ENCODE assay signal across 11 cellular contexts in genomic region chr3:11662392-11662990, GRCh38. TPM values are rescaled to one million over a fixed set of nuclear protein-coding genes. Genes with fewer than 3 reads are reported as not detected.
A peak's percentile ranks its signal among the peaks of the same experiment; 100 is the strongest.
DNase-seq lines count a peak whose midpoint lies in the region; ATAC-seq, FAIRE-seq and TF ChIP-seq lines count a peak whose summit lies in the region.
"Had no signal": no experiment of that assay in that cellular context is flagged by ENCODE, and none has a peak within 500 bp of the region (broad histone marks: within the 10 kb centered on the region; RNA-seq: fewer than 3 reads in every experiment).

No MANE protein-coding gene starts in this region.

- no peaks in the 10 kb centered on the region for H3K79me1 ChIP-seq in neuronal stem cell (ENCODE audit: low read depth, low read length)

- BruUV-seq in A673 (replicated peaks; lab: Mats Ljungman, UMichigan): no TSS peak

- H3K4me1 Mint-ChIP-seq in WTC11: peaks cover 3% of the 10 kb centered on the region

- H3K4me1 ChIP-seq in A673 (ENCODE audit: insufficient read depth, low read length, poor library complexity, severe bottlenecking) (no peaks in the 10 kb centered on the region), keratinocyte (ENCODE audit: control insufficient read depth, extremely low read depth, insufficient read depth, low read length) (peaks cover 13% of the 10 kb centered on the region), neuronal stem cell (ENCODE audit: control insufficient read depth in 2 of 2, insufficient read depth in 1 of 2, low read depth in 1 of 2, low read length in 2 of 2) (peaks cover 0 to 2% of the 10 kb centered on the region in 2 donors)

- intact Hi-C loops in A673 (cut with micrococcal nuclease; ENCODE audit: unreplicated experiment): no loop called here

- no peak overlapping the region for H2BK5ac ChIP-seq in neuronal stem cell (ENCODE audit: low read length)

- no peak overlapping the region for H3K4me2 ChIP-seq in keratinocyte (ENCODE audit: control insufficient read depth, extremely low read depth, insufficient read depth, low read depth, low read length)
- H3K4me2 ChIP-seq in neuronal stem cell (ENCODE audit: insufficient read depth, low read length, poor library complexity, severe bottlenecking): no peak overlapping the region

- no CpG with 5 or more reads among the region's 2 CpGs for WGBS in neuronal stem cell (ENCODE audit: extremely low coverage in 2 of 2, insufficient read length in 2 of 2, insufficient replicate concordance in 1 of 2), 2 donors

- no peak overlapping the region for H2BK120ac ChIP-seq in neuronal stem cell (ENCODE audit: low read depth, low read length)

- dilution Hi-C loops in keratinocyte (cut with MboI; ENCODE audit: extremely low pct_ligation_motif_present, low sequenced_read_pairs): no loop called here

- H3K4me3 ChIP-seq in A673 (ENCODE audit: low read depth, low read length, poor library complexity, severe bottlenecking) (no peak overlapping the region), keratinocyte (ENCODE audit: control insufficient read depth in 2 of 3, extremely low read depth in 1 of 3, insufficient read depth in 2 of 3, low read depth in 1 of 3, low read length in 3 of 3) (no peak overlapping the region), neuronal stem cell (ENCODE audit: low read length in 2 of 2) (no peak overlapping the region)

- CTCF ChIA-PET in A673 (lab: Charles Lee): interaction anchor here (0.6 kb wide), 3 partner anchors 84 to 288 kb away, joined by 3 to 9 read pairs (median 3); no protein-coding TSS in a partner anchor
- CTCF ChIA-PET in WTC11 (lab: Charles Lee): interaction anchor here (0.6 to 3.5 kb wide), 6 partner anchors 10 to 633 kb away, joined by 3 to 11 read pairs (median 4); no protein-coding TSS in a partner anchor

- peaks cover 6% of the 10 kb centered on the region for H4K20me1 ChIP-seq in keratinocyte (ENCODE audit: control insufficient read depth, extremely low read depth, insufficient read depth, low read length)

- DNase-seq in A673 (ENCODE audit: low spot score) (peak; percentile 42), HCEC 1CT (peak; percentile 41), WTC11 (ENCODE audit: low spot score) (no peak), keratinocyte (ENCODE audit: low read depth, low spot score) (no peak), neuronal stem cell (ENCODE audit: low spot score) (no peak), retina (no peak)
- DNase-seq in stimulated activated CD8-positive, alpha-beta memory T cell treated with anti-CD3 and anti-CD28 coated beads, Interleukin-4, amount 100 ng/mL, for 48 hours: no peak
- DNase-seq in stimulated activated CD4-positive, alpha-beta T cell treated with anti-CD3 and anti-CD28 coated beads, Interleukin-4, amount 100 ng/mL, for 4 hours: no peak
- DNase-seq: CD4-positive, alpha-beta T cell; NCI-H2081 treated with DMSO at 0.1 percent for 48 hours had no signal

- H2BK12ac ChIP-seq in neuronal stem cell (ENCODE audit: low read length): no peak overlapping the region

- H3K9me3 ChIP-seq in A673 (ENCODE audit: low read depth, low read length, poor library complexity, severe bottlenecking): no peaks in the 10 kb centered on the region
- H3K9me3 ChIP-seq in keratinocyte (ENCODE audit: control insufficient read depth, low read depth, low read length): no peaks in the 10 kb centered on the region
- H3K9me3 ChIP-seq in neuronal stem cell (replicated peaks in 1 of 2; ENCODE audit: control insufficient read depth in 2 of 2, insufficient read depth in 1 of 2, low read depth in 1 of 2, low read length in 2 of 2): peaks cover 0 to 2% of the 10 kb centered on the region in 2 donors

- no peak overlapping the region for H3K4ac ChIP-seq in neuronal stem cell (ENCODE audit: low read length)

- H3K27ac Mint-ChIP-seq in WTC11: no peak overlapping the region
- H3K27ac Mint-ChIP-seq: CD4-positive, alpha-beta T cell had no signal

- H2BK15ac ChIP-seq in neuronal stem cell (ENCODE audit: low read length): no peak overlapping the region

- H3K18ac ChIP-seq in neuronal stem cell (ENCODE audit: low read length): no peak overlapping the region

- no peak overlapping the region for H3K9ac ChIP-seq in keratinocyte (ENCODE audit: control insufficient read depth, extremely low read depth, insufficient read depth, low read length)
- no peak overlapping the region for H3K9ac ChIP-seq in neuronal stem cell (ENCODE audit: low read depth, low read length, poor library complexity)

- H2AFZ ChIP-seq in keratinocyte (ENCODE audit: control insufficient read depth, low read length): no peak overlapping the region
- no peak overlapping the region for H2AFZ ChIP-seq in neuronal stem cell (ENCODE audit: low read length)

- H4K8ac ChIP-seq in neuronal stem cell (ENCODE audit: low read depth, low read length): no peak overlapping the region

- H3K79me2 ChIP-seq in keratinocyte (ENCODE audit: control insufficient read depth, insufficient read depth, low read length): peaks cover 67% of the 10 kb centered on the region

- POLR2A ChIA-PET in A673 (lab: Charles Lee; ENCODE audit: low non-redundant PET) (no interaction called here), WTC11 (lab: Charles Lee) (no interaction called here)

- H3K9me3 Mint-ChIP-seq in WTC11: peaks cover 8% of the 10 kb centered on the region
- H3K9me3 Mint-ChIP-seq: CD4-positive, alpha-beta T cell had no signal

- no peak overlapping the region for H3K14ac ChIP-seq in neuronal stem cell (ENCODE audit: low read length)

- H3K4me3 Mint-ChIP-seq in WTC11: no peak overlapping the region
- H3K4me3 Mint-ChIP-seq: CD4-positive, alpha-beta T cell had no signal

- no peak overlapping the region for H3K27ac ChIP-seq in A673 (ENCODE audit: low read depth, low read length, poor library complexity, severe bottlenecking)
- no peak overlapping the region for H3K27ac ChIP-seq in keratinocyte (ENCODE audit: control insufficient read depth, insufficient read depth, low read length)
- no peak overlapping the region for H3K27ac ChIP-seq in neuronal stem cell (replicated peaks; ENCODE audit: low read length)
- H3K27ac ChIP-seq: HL-60 had no signal

- H3K9me1 ChIP-seq in keratinocyte (ENCODE audit: control insufficient read depth, extremely low read depth, insufficient read depth, low read length): peaks cover 3% of the 10 kb centered on the region

- TF ChIP-seq CTCF in A673 (conservative IDR thresholded peaks at IDR 0.05; ENCODE audit: low read depth, low read length) (peak; percentile 43), WTC11 (IDR thresholded peaks at IDR 0.05) (peak; percentile 14; the same call in 1 of the 2 replicates), keratinocyte (optimal IDR thresholded peaks at IDR 0.05 in 1 of 3, IDR thresholded peaks at IDR 0.05 in 1 of 3, conservative IDR thresholded peaks at IDR 0.05 in 1 of 3; ENCODE audit: extremely low read depth in 1 of 3, insufficient read depth in 2 of 3, low read length in 3 of 3) (peak; percentile 29 to 72 (median 51))

- no peak overlapping the region for H4K91ac ChIP-seq in neuronal stem cell (ENCODE audit: low read depth, low read length, poor library complexity)

- H3K27me3 ChIP-seq in A673 (replicated peaks; ENCODE audit: insufficient read depth, low read depth, low read length, poor library complexity) (no peaks in the 10 kb centered on the region), keratinocyte (ENCODE audit: control insufficient read depth, extremely low read depth, insufficient read depth, low read length) (no peaks in the 10 kb centered on the region), neuronal stem cell (ENCODE audit: control insufficient read depth in 3 of 3, insufficient read depth in 3 of 3, low read depth in 1 of 3, low read length in 3 of 3) (no peaks in the 10 kb centered on the region)

- peak; percentile 9 for FAIRE-seq in keratinocyte (lab: Jason Lieb, UNC)

- H3K27me3 Mint-ChIP-seq in WTC11 (ENCODE audit: low read depth): no peaks in the 10 kb centered on the region
- H3K27me3 Mint-ChIP-seq: CD4-positive, alpha-beta T cell had no signal

- H3K36me3 ChIP-seq in A673 (ENCODE audit: insufficient read depth, low read length, poor library complexity, severe bottlenecking): no peaks in the 10 kb centered on the region
- H3K36me3 ChIP-seq in keratinocyte (ENCODE audit: control insufficient read depth in 2 of 2, extremely low read depth in 1 of 2, insufficient read depth in 2 of 2, low read length in 2 of 2): peaks cover 0 to 2% of the 10 kb centered on the region in 2 experiments
- H3K36me3 ChIP-seq in neuronal stem cell (replicated peaks in 1 of 2; ENCODE audit: control insufficient read depth in 2 of 2, insufficient read depth in 2 of 2, low read length in 2 of 2): no peaks in the 10 kb centered on the region

- no peak overlapping the region for H2AK5ac ChIP-seq in neuronal stem cell (ENCODE audit: low read depth, low read length)

- H3K23ac ChIP-seq in neuronal stem cell (ENCODE audit: low read depth, low read length, poor library complexity): no peak overlapping the region

- no peaks in the 10 kb centered on the region for H3K36me3 Mint-ChIP-seq in WTC11

- peak; percentile 47 for ATAC-seq in WTC11

TF ChIP-seq in WTC11, 78 proteins besides CTCF, POLR2A, EP300 and RAD21 (continues in another document):
- TF ChIP-seq FOXJ3 (CRISPR knock-in tag; IDR thresholded peaks at IDR 0.05; ENCODE audit: borderline replicate concordance): no peak
- peak; percentile 70 for TF ChIP-seq GTF2I (CRISPR knock-in tag; conservative IDR thresholded peaks at IDR 0.05)

RNA-seq across cellular contexts. Expression of gene VGLL4, which starts 18.8 kb away (rescaled TPM):
- total RNA-seq in A673 (2021): 41.2 and 41.4 TPM in 2 replicates
- total RNA-seq in WTC11 (2021): 42.2 to 43.8 TPM (median 43.0 TPM) in 3 replicates
- polyA plus RNA-seq in keratinocyte: 28.5 to 51.6 TPM (median 32.6 TPM) in 3 replicates
- polyA plus RNA-seq in keratinocyte (2011; ENCODE audit: low read depth): 25.2 TPM
- 30.9 and 43.1 TPM in 2 replicates for polyA plus RNA-seq in keratinocyte (2011; cell fraction: cytosol; rRNA removed)
- polyA plus RNA-seq in keratinocyte (2011; cell fraction: nucleus; rRNA removed): 46.0 and 73.6 TPM in 2 replicates
- 21.2 and 26.3 TPM in 2 replicates for polyA plus RNA-seq in keratinocyte (2012; ENCODE audit: low replicate concordance)
- 27.6 to 36.2 TPM (median 28.9 TPM) in 3 replicates for polyA minus RNA-seq in keratinocyte
- 58.3 TPM for polyA minus RNA-seq in keratinocyte (2011; cell fraction: cytosol; rRNA and poly(A)+ RNA removed)
- 37.0 and 50.0 TPM in 2 replicates for polyA minus RNA-seq in keratinocyte (2011; cell fraction: nucleus; rRNA and poly(A)+ RNA removed)
- polyA plus RNA-seq in neuronal stem cell (2013, experiment 1 of 2): 67.7 TPM
- polyA plus RNA-seq in neuronal stem cell (2013, experiment 2 of 2): 69.5 TPM

Comparison
In these comparisons a context has a peak if more than half of its experiments do, and no peak if none do; other contexts are left out.
1. DNase-seq: peak in A673 (single experiment) and HCEC 1CT (single experiment); none in WTC11 (single experiment), keratinocyte (single experiment), neuronal stem cell (single experiment), retina (single experiment), stimulated activated CD8-positive, alpha-beta memory T cell treated with anti-CD3 and anti-CD28 coated beads, Interleukin-4, amount 100 ng/mL, for 48 hours (single experiment) and stimulated activated CD4-positive, alpha-beta T cell treated with anti-CD3 and anti-CD28 coated beads, Interleukin-4, amount 100 ng/mL, for 4 hours (0 of 2).
2. Peak in every context shown above with its lines, with median percentiles within 50 percentile points of each other: CTCF ChIP-seq.